Comparison of ENCODE assay signal across 29 cellular contexts in the genomic region with DNA sequence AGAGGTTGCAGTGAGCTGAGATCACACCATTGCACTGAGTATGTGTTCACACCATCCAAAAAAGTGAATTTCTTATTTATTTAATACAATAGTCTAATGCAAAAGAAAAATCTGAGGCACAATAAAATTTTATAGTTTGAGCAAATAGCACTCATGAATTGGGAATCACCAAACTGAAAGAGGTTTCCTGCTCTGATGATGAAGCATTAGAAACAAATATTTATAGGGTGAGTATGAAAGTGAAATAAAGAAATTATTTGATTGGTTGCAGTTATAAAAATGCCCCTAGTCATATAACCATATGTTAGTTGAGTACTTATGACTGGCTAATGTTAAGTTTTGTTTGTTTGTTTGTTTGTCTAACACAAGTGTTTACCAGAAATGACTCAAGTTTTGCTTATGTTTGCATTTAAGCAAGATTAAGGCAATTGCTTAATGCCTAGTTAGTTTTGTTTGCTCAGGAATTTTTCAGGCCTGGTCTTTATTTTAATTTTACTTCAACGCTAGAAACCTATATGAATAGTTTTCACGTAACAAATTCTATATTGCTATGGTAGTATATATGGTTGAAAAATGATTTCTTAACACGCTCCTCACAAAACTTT.
"Had no signal": no experiment of that assay in that cellular context is flagged by ENCODE, and none has a peak within 500 bp of the region (broad histone marks: within the 10 kb centered on the region; RNA-seq: fewer than 3 reads in every experiment).

No MANE protein-coding gene starts in this region.

- DNase-seq: hypothalamus; immature natural killer cell; kidney; left colon; left lung; lower lobe of right lung; mammary epithelial cell; mesenchymal stem cell; naive thymus-derived CD8-positive, alpha-beta T cell; nucleus accumbens; pancreas; posterior cingulate gyrus; retina; right cardiac atrium; sigmoid colon; small intestine; spleen; stimulated activated CD4-positive, alpha-beta T cell treated with anti-CD3 and anti-CD28 coated beads, Interleukin-1b, Interleukin-23, amount 100 ng/mL, for 48 hours; stimulated activated CD4-positive, alpha-beta T cell treated with anti-CD3 and anti-CD28 coated beads, Interleukin-2, amount 100 ng/mL, for 48 hours; stimulated activated CD4-positive, alpha-beta T cell treated with anti-CD3 and anti-CD28 coated beads, Interleukin-4, amount 100 ng/mL, for 4 hours; stimulated activated CD8-positive, alpha-beta memory T cell treated with anti-CD3 and anti-CD28 coated beads, Interleukin-4, amount 100 ng/mL, for 48 hours; stimulated activated naive CD4-positive, alpha-beta T cell treated with Interleukin-2 at 50 U/mL for 16 hours; stimulated activated naive CD8-positive, alpha-beta T cell treated with anti-CD3 and anti-CD28 coated beads, Interleukin-15, amount 100 ng/mL, for 72 hours; substantia nigra; uterus had no signal

- H3K27me3 ChIP-seq: left lung, pancreas, sigmoid colon, spleen, tibial nerve, uterus had no signal

- H3K4me3 ChIP-seq: left lung, lower lobe of right lung, pancreas, prostate gland, sigmoid colon, spleen, tibial nerve, uterus had no signal

- H3K36me3 ChIP-seq: left lung, lower lobe of right lung, pancreas, prostate gland, sigmoid colon, spleen, tibial nerve, uterus had no signal

- FAIRE-seq: islet of Langerhans, kidney had no signal

- H3K4me1 ChIP-seq: left lung, lower lobe of right lung, pancreas, prostate gland, sigmoid colon, spleen, uterus had no signal

- H3K27ac ChIP-seq: left lung, lower lobe of right lung, pancreas, prostate gland, sigmoid colon, spleen, tibial nerve, uterus had no signal

- ATAC-seq: left colon; left lung; lower lobe of right lung; naive thymus-derived CD8-positive, alpha-beta T cell; pancreas; right cardiac atrium; stimulated activated memory B cell treated with anti-CD40 and anti-IgM and Interleukin-4, amounts not matched to agents 10 μg/mL and 1 μg/mL and 100 μg/mL, for 72 hours; stimulated activated naive CD8-positive, alpha-beta T cell treated with anti-CD3 and anti-CD28 coated beads, Interleukin-15, amount 100 ng/mL, for 72 hours had no signal

- H3K9me3 ChIP-seq: left lung, lower lobe of right lung, pancreas, prostate gland, sigmoid colon, spleen, tibial nerve, uterus had no signal
